In the genomic region with DNA sequence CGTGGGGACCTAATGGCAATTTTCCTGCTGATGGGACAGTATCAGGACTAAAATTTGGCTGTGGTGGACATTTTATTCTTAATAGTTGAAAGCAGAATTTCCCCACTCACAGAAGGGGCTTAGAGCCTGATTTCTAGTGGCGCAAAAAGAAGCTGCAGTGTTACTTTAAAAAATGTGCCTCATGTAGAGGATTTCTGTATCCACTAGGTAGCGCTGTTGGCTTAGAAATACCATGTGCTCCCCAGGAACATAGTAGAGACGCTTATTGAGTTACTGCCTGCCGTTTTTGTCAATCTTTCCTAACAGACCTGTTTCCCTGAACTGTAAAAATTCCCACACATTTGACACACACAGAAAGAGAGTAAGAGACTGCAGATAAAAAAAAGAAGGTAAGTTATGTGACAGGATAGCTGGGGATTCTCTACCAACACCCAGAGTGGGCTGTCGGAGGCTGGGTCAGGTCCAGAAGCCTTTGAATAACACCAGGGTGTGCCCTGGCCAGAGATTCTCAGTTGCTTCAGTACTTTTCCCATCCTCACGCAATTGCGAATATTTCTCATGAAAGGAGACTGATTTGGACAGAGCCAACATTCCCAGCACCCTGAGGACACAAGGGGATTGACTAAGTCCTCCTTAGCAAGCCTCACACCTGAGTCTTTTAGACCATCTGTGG, we compare ENCODE assay signal across 9 cellular contexts.
DNase-seq lines count a peak whose midpoint lies in the region; ATAC-seq and TF ChIP-seq lines count a peak whose summit lies in the region.
"Had no signal": no experiment of that assay in that cellular context is flagged by ENCODE, and none has a peak within 500 bp of the region (broad histone marks: within the 10 kb centered on the region; RNA-seq: fewer than 3 reads in every experiment).

No MANE protein-coding gene starts in this region.

- POLR2A ChIA-PET in BJ (lab: Charles Lee) = no interaction called here

- peak; percentile 44 for TF ChIP-seq CTCF in BJ (IDR thresholded peaks at IDR 0.05; ENCODE audit: insufficient read depth, low read depth, low read length)
- peak; percentile 66 for TF ChIP-seq CTCF in glutamatergic neuron (IDR thresholded peaks at IDR 0.05; ENCODE audit: partially characterized antibody, unreplicated experiment)

- peaks cover 0 to under 1% of the 10 kb centered on the region in 2 donors for H3K9me3 Mint-ChIP-seq in activated T-cell treated with anti-CD3 and anti-CD28 coated beads, Interleukin-2, amount 50 U/mL, for 72 hours
- no peaks in the 10 kb centered on the region for H3K9me3 Mint-ChIP-seq in glutamatergic neuron (ENCODE audit: unreplicated experiment)

- H3K36me3 ChIP-seq in BJ (ENCODE audit: control insufficient read depth, insufficient read depth, low read length) = no peaks in the 10 kb centered on the region
- H3K36me3 ChIP-seq: SJSA1 had no signal

- H3K27me3 ChIP-seq in BJ (ENCODE audit: control insufficient read depth, insufficient read depth, low read length) = no peaks in the 10 kb centered on the region
- H3K27me3 ChIP-seq: SJSA1 had no signal

- peaks cover 6% of the 10 kb centered on the region for H3K4me1 Mint-ChIP-seq in activated T-cell treated with anti-CD3 and anti-CD28 coated beads, Interleukin-2, amount 50 U/mL, for 72 hours (ENCODE audit: low read depth)
- no peaks in the 10 kb centered on the region for H3K4me1 Mint-ChIP-seq in glutamatergic neuron (ENCODE audit: low read depth, unreplicated experiment)

- no peak overlapping the region for H3K27ac Mint-ChIP-seq in activated T-cell treated with anti-CD3 and anti-CD28 coated beads, Interleukin-2, amount 50 U/mL, for 72 hours
- no peak overlapping the region for H3K27ac Mint-ChIP-seq in glutamatergic neuron (ENCODE audit: unreplicated experiment)

- CTCF ChIA-PET in BJ (lab: Yijun Ruan, JAX) = interaction anchor here (1.0 to 2.1 kb wide), 8 partner anchors 90 to 204 kb away, joined by 3 to 8 read pairs (median 4); no protein-coding TSS in a partner anchor

- H3K27me3 Mint-ChIP-seq in activated T-cell treated with anti-CD3 and anti-CD28 coated beads, Interleukin-2, amount 50 U/mL, for 72 hours (ENCODE audit: low read depth) = peaks cover 28% of the 10 kb centered on the region
- no peaks in the 10 kb centered on the region for H3K27me3 Mint-ChIP-seq in glutamatergic neuron (ENCODE audit: unreplicated experiment)

- peak; percentile 52 for ATAC-seq in GM18499 (IDR thresholded peaks at IDR 0.05; ENCODE audit: insufficient read depth, unreplicated experiment)
- peak; percentile 67 for ATAC-seq in HG03469 (IDR thresholded peaks at IDR 0.05; ENCODE audit: unreplicated experiment)
- peak; percentile 54 to 70 for ATAC-seq in activated T-cell treated with anti-CD3 and anti-CD28 coated beads, Interleukin-2, amount 50 U/mL, for 72 hours (replicated peaks in 1 of 2)

- no peaks in the 10 kb centered on the region for H3K36me3 Mint-ChIP-seq in activated T-cell treated with anti-CD3 and anti-CD28 coated beads, Interleukin-2, amount 50 U/mL, for 72 hours (ENCODE audit: insufficient read depth in 2 of 2)
- no peaks in the 10 kb centered on the region for H3K36me3 Mint-ChIP-seq in glutamatergic neuron (ENCODE audit: unreplicated experiment)

- H3K4me3 ChIP-seq in BJ (ENCODE audit: low read depth, low read length) = no peak overlapping the region
- H3K4me3 ChIP-seq: SJSA1 had no signal

- peak overlapping the region in 1 of 2 donors; percentile 36 for H3K4me3 Mint-ChIP-seq in activated T-cell treated with anti-CD3 and anti-CD28 coated beads, Interleukin-2, amount 50 U/mL, for 72 hours
- H3K4me3 Mint-ChIP-seq in glutamatergic neuron (ENCODE audit: unreplicated experiment) = no peak overlapping the region

- no peak for DNase-seq in BJ (ENCODE audit: low read depth)
- DNase-seq in NCI-H69 (lab: John Stamatoyannopoulos, UW) = peak; percentile 0
- DNase-seq in activated T-cell treated with anti-CD3 and anti-CD28 coated beads, Interleukin-2, amount 50 U/mL, for 72 hours = peak; percentile 20 to 27
- DNase-seq in glutamatergic neuron = no peak
- DNase-seq in retina = peak; percentile 1
- no peak for DNase-seq in NCI-H187 treated with DMSO at 0.1 percent for 48 hours (lab: John Stamatoyannopoulos, UW)

Comparison
In these comparisons a context has a peak if more than half of its experiments do, and no peak if none do; other contexts are left out.
1. DNase-seq: peak in NCI-H69 (single experiment), activated T-cell treated with anti-CD3 and anti-CD28 coated beads, Interleukin-2, amount 50 U/mL, for 72 hours (2 of 2) and retina (single experiment); none in BJ (single experiment), glutamatergic neuron (single experiment) and NCI-H187 treated with DMSO at 0.1 percent for 48 hours (single experiment).
2. Peak in every context shown above with its lines, with median percentiles within 50 percentile points of each other: ATAC-seq.